Comparison of ENCODE assay signal across 8 cellular contexts in genomic region chr4:44446801-44447562, GRCh38. TPM values are rescaled to one million over a fixed set of nuclear protein-coding genes. Genes with fewer than 3 reads are reported as not detected.
DNase-seq lines count a peak whose midpoint lies in the region; ATAC-seq and TF ChIP-seq lines count a peak whose summit lies in the region.

No MANE protein-coding gene starts in this region.

- no peak for TF ChIP-seq POLR2A in sigmoid colon (IDR thresholded peaks at IDR 0.05)

- peak overlapping the region; percentile 52 for H3K4me3 ChIP-seq in HEK293 (ENCODE audit: low read depth, low read length)
- peak overlapping the region; percentile 28 to 54 for H3K4me3 ChIP-seq in right atrium auricular region
- peak overlapping the region; percentile 38 to 66 (median 65) for H3K4me3 ChIP-seq in sigmoid colon

- no peaks in the 10 kb centered on the region for H3K9me3 ChIP-seq in HEK293 (ENCODE audit: control insufficient read depth, insufficient read depth, low read depth, low read length)
- H3K9me3 ChIP-seq in right atrium auricular region = no peaks in the 10 kb centered on the region
- no peaks in the 10 kb centered on the region for H3K9me3 ChIP-seq in sigmoid colon

- no peak for TF ChIP-seq EP300 in sigmoid colon (IDR thresholded peaks at IDR 0.05)

- POLR2A ChIA-PET in HEK293 (lab: Yijun Ruan, JAX) = no interaction called here

- peaks cover 0 to 9% of the 10 kb centered on the region in 2 donors for H3K27me3 ChIP-seq in right atrium auricular region
- H3K27me3 ChIP-seq in sigmoid colon = peaks cover 0 to 17% (median 0%) of the 10 kb centered on the region in 3 donors

- WGBS in sigmoid colon, 2 donors = 5 to 14% methylated on average over 32 of the region's 32 CpGs

- intact Hi-C loops in sigmoid colon (cut with DNase I) = no loop called here

- CTCF ChIA-PET in HEK293 (lab: Yijun Ruan, JAX) = no interaction called here

- H3K36me3 ChIP-seq in HEK293 (ENCODE audit: control insufficient read depth in 2 of 2, insufficient read depth in 1 of 2, low read length in 2 of 2) (no peaks in the 10 kb centered on the region), right atrium auricular region (no peaks in the 10 kb centered on the region), sigmoid colon (no peaks in the 10 kb centered on the region)

- H3K27ac ChIP-seq in HEK293 (ENCODE audit: extremely low read depth, low read depth, low read length) (no peak overlapping the region), right atrium auricular region (no peak overlapping the region), sigmoid colon (peak overlapping the region; percentile 87 to 90 (median 88))

- ATAC-seq in HG02884 (IDR thresholded peaks at IDR 0.05; ENCODE audit: unreplicated experiment) = no peak
- ATAC-seq in GM21619 (IDR thresholded peaks at IDR 0.05; ENCODE audit: unreplicated experiment) = no peak

- H3K4me1 ChIP-seq in HEK293 (ENCODE audit: control insufficient read depth, insufficient read depth, low read length) = no peaks in the 10 kb centered on the region
- peaks cover 0 to 24% of the 10 kb centered on the region in 2 donors for H3K4me1 ChIP-seq in right atrium auricular region
- peaks cover 0 to 20% (median 10%) of the 10 kb centered on the region in 4 donors for H3K4me1 ChIP-seq in sigmoid colon

- DNase-seq in UCSD-AML1 (lab: John Stamatoyannopoulos, UW; ENCODE audit: unreplicated experiment) (peak; percentile 5), right atrium auricular region (ENCODE audit: low spot score) (no peak), sigmoid colon (peak; percentile 46), germinal center (ENCODE audit: low spot score) (no peak), HK-2 (ENCODE audit: unreplicated experiment) (no peak)

- TF ChIP-seq CTCF in HEK293 (tag by site-specific recombination; IDR thresholded peaks at IDR 0.05) = no peak
- no peak for TF ChIP-seq CTCF in right atrium auricular region (IDR thresholded peaks at IDR 0.05)
- no peak for TF ChIP-seq CTCF in sigmoid colon (IDR thresholded peaks at IDR 0.05)

TF ChIP-seq in HEK293, 187 proteins besides CTCF, POLR2A, EP300 and RAD21:
- no peak for TF ChIP-seq ZNF692 (tag by site-specific recombination; IDR thresholded peaks at IDR 0.05)
- TF ChIP-seq OSR2 (tag by site-specific recombination; IDR thresholded peaks at IDR 0.05) = no peak
- no peak for TF ChIP-seq TRIM28 (IDR thresholded peaks at IDR 0.05; ENCODE audit: borderline replicate concordance, low read length)
- no peak for TF ChIP-seq SALL2 (tag by site-specific recombination; IDR thresholded peaks at IDR 0.05; ENCODE audit: borderline replicate concordance)
- no peak for TF ChIP-seq HOXD13 (CRISPR knock-in tag; IDR thresholded peaks at IDR 0.05; ENCODE audit: borderline replicate concordance)
- TF ChIP-seq ZNF843 (tag by site-specific recombination; IDR thresholded peaks at IDR 0.05) = no peak
- no peak for TF ChIP-seq ZNF521 (tag by site-specific recombination; IDR thresholded peaks at IDR 0.05)
- no peak for TF ChIP-seq ZNF488 (tag by site-specific recombination; IDR thresholded peaks at IDR 0.05)
- no peak for TF ChIP-seq KLF8 (tag by site-specific recombination; IDR thresholded peaks at IDR 0.05)
- TF ChIP-seq BCL11A (tag by site-specific recombination; IDR thresholded peaks at IDR 0.05; ENCODE audit: low read depth) = no peak
- TF ChIP-seq ZNF624 (tag by site-specific recombination; IDR thresholded peaks at IDR 0.05) = no peak
- no peak for TF ChIP-seq ZNF510 (tag by site-specific recombination; IDR thresholded peaks at IDR 0.05; ENCODE audit: insufficient replicate concordance)
- TF ChIP-seq IKZF3 (tag by site-specific recombination; IDR thresholded peaks at IDR 0.05) = no peak

RNA-seq across cellular contexts. Expression of gene KCTD8, which starts 1.6 kb away (rescaled TPM):
- total RNA-seq in right atrium auricular region = 1 to 10 TPM in 1 of 2 donors, under 1 TPM in 1; 0.74 to 1.0 TPM
- 1 to 10 TPM; 1.4 to 2.7 (median 2.0) TPM for total RNA-seq in sigmoid colon
- under 1 TPM in 1 of 3 donors, not detected in 2; 0.03 TPM for polyA plus RNA-seq in sigmoid colon

Comparison
In these comparisons a context has a peak if more than half of its experiments do, and no peak if none do; other contexts are left out.
1. H3K27ac ChIP-seq: peak in sigmoid colon (4 of 4); none in HEK293 (single experiment) and right atrium auricular region (0 of 2).
2. DNase-seq: peak in UCSD-AML1 (single experiment) and sigmoid colon (single experiment); none in right atrium auricular region (single experiment), germinal center (single experiment) and HK-2 (single experiment).
3. Peak in every context shown above with its lines, with median percentiles within 50 percentile points of each other: H3K4me3 ChIP-seq.